In the genomic region with DNA sequence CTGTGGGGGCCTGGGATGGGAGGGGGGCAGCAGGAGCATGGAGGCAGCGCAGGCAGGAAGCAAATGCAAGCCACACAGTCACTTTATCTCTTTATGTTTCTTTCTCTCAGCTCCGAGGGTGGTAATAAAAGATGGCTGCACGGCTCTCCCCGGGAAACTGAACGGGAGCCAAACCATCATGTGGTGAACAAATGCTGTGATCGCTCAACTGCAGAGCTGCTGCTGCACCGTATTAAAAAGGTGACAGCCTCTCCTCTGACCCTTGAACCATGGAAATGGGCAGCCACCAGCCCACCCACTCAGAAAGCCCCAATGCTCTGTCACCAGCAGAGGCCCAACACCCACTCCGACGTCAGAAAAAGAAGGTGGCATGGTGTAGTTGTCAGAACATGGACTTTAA, we compare ENCODE assay signal across 28 cellular contexts.
DNase-seq lines count a peak whose midpoint lies in the region; ATAC-seq and TF ChIP-seq lines count a peak whose summit lies in the region.
"Had no signal": no experiment of that assay in that cellular context is flagged by ENCODE, and none has a peak within 500 bp of the region (broad histone marks: within the 10 kb centered on the region; RNA-seq: fewer than 3 reads in every experiment).

No MANE protein-coding gene starts in this region.

- WGBS in neuronal stem cell (ENCODE audit: extremely low coverage in 2 of 2, insufficient read length in 2 of 2, insufficient replicate concordance in 1 of 2), 2 donors: no CpG with 5 or more reads among the region's 9 CpGs

- H3K9me3 ChIP-seq in Loucy (ENCODE audit: insufficient read depth, low read depth, low read length): no peaks in the 10 kb centered on the region
- peaks cover 0 to 7% of the 10 kb centered on the region in 2 donors for H3K9me3 ChIP-seq in neuronal stem cell (replicated peaks in 1 of 2; ENCODE audit: control insufficient read depth in 2 of 2, insufficient read depth in 1 of 2, low read depth in 1 of 2, low read length in 2 of 2)
- H3K9me3 ChIP-seq in naive thymus-derived CD4-positive, alpha-beta T cell (ENCODE audit: control insufficient read depth in 2 of 3, low read length in 3 of 3): no peaks in the 10 kb centered on the region
- H3K9me3 ChIP-seq: gastrocnemius medialis, neutrophil, prostate gland, upper lobe of right lung had no signal

- H3K27me3 ChIP-seq in Loucy (ENCODE audit: insufficient read depth, low read length, poor library complexity, severe bottlenecking) (no peaks in the 10 kb centered on the region), neuronal stem cell (ENCODE audit: control insufficient read depth in 3 of 3, insufficient read depth in 3 of 3, low read depth in 1 of 3, low read length in 3 of 3) (peaks cover 0 to 3% (median 0%) of the 10 kb centered on the region in 3 experiments)
- H3K27me3 ChIP-seq in naive thymus-derived CD4-positive, alpha-beta T cell (ENCODE audit: control insufficient read depth in 2 of 2, insufficient read depth in 2 of 2, low read length in 2 of 2): no peaks in the 10 kb centered on the region
- H3K27me3 ChIP-seq: gastrocnemius medialis, neutrophil, SJSA1, upper lobe of right lung had no signal

- H3K18ac ChIP-seq in neuronal stem cell (ENCODE audit: low read length): peak overlapping the region; percentile 40

- H3K9me2 ChIP-seq in Loucy (replicated peaks; ENCODE audit: low read depth, low read length): no peaks in the 10 kb centered on the region

- CTCF ChIA-PET in naive thymus-derived CD4-positive, alpha-beta T cell (lab: Charles Lee): no interaction called here

- H3K36me3 Mint-ChIP-seq in naive thymus-derived CD4-positive, alpha-beta T cell: peaks cover 0 to 5% (median 0%) of the 10 kb centered on the region in 5 donors
- H3K36me3 Mint-ChIP-seq: CD8-positive, alpha-beta memory T cell; immature natural killer cell had no signal

- no peaks in the 10 kb centered on the region for H3K4me1 Mint-ChIP-seq in naive thymus-derived CD4-positive, alpha-beta T cell
- H3K4me1 Mint-ChIP-seq: CD8-positive, alpha-beta memory T cell; immature natural killer cell had no signal

- H4K8ac ChIP-seq in neuronal stem cell (ENCODE audit: low read depth, low read length): no peak overlapping the region

- peaks cover 0 to 8% (median 0%) of the 10 kb centered on the region in 5 donors for H3K27me3 Mint-ChIP-seq in naive thymus-derived CD4-positive, alpha-beta T cell

- no peak overlapping the region for H2BK15ac ChIP-seq in neuronal stem cell (ENCODE audit: low read length)

- H2AK5ac ChIP-seq in neuronal stem cell (ENCODE audit: low read depth, low read length): no peak overlapping the region

- no peak overlapping the region for H3K27ac Mint-ChIP-seq in naive thymus-derived CD4-positive, alpha-beta T cell
- H3K27ac Mint-ChIP-seq: activated CD8-positive, alpha-beta T cell treated with anti-CD3 and anti-CD28 coated beads, Interleukin-2, amount 10 ng/mL, durations not matched to agents 7 days and 5 days; CD8-positive, alpha-beta memory T cell; H9; immature natural killer cell had no signal

- no peak overlapping the region for H2BK5ac ChIP-seq in neuronal stem cell (ENCODE audit: low read length)

- H3K36me3 ChIP-seq in Loucy (ENCODE audit: insufficient read depth, low read length) (no peaks in the 10 kb centered on the region), neuronal stem cell (replicated peaks in 1 of 2; ENCODE audit: control insufficient read depth in 2 of 2, insufficient read depth in 2 of 2, low read length in 2 of 2) (no peaks in the 10 kb centered on the region)
- no peaks in the 10 kb centered on the region for H3K36me3 ChIP-seq in naive thymus-derived CD4-positive, alpha-beta T cell (ENCODE audit: control insufficient read depth in 2 of 3, insufficient read depth in 3 of 3, low read length in 3 of 3)
- H3K36me3 ChIP-seq: gastrocnemius medialis, neutrophil, prostate gland, SJSA1, upper lobe of right lung had no signal

- no peaks in the 10 kb centered on the region for H3K79me2 ChIP-seq in Loucy (ENCODE audit: insufficient read depth, low read length)

- no peak overlapping the region for H2BK120ac ChIP-seq in neuronal stem cell (ENCODE audit: low read depth, low read length)

- H3K4me3 Mint-ChIP-seq in naive thymus-derived CD4-positive, alpha-beta T cell: no peak overlapping the region
- H3K4me3 Mint-ChIP-seq: activated CD8-positive, alpha-beta T cell treated with anti-CD3 and anti-CD28 coated beads, Interleukin-2, amount 10 ng/mL, durations not matched to agents 7 days and 5 days; CD8-positive, alpha-beta memory T cell; H9; immature natural killer cell had no signal

- H3K4me1 ChIP-seq in Loucy (ENCODE audit: insufficient read depth, low read length, poor library complexity, severe bottlenecking): no peaks in the 10 kb centered on the region
- H3K4me1 ChIP-seq in neuronal stem cell (ENCODE audit: control insufficient read depth in 2 of 2, insufficient read depth in 1 of 2, low read depth in 1 of 2, low read length in 2 of 2): peaks cover 0 to 7% of the 10 kb centered on the region in 2 donors
- H3K4me1 ChIP-seq in naive thymus-derived CD4-positive, alpha-beta T cell (ENCODE audit: control insufficient read depth in 2 of 2, insufficient read depth in 2 of 2, low read length in 2 of 2): no peaks in the 10 kb centered on the region
- H3K4me1 ChIP-seq: gastrocnemius medialis, prostate gland, SJSA1 had no signal

- H3K23ac ChIP-seq in neuronal stem cell (ENCODE audit: low read depth, low read length, poor library complexity): no peak overlapping the region

- H3K14ac ChIP-seq in neuronal stem cell (ENCODE audit: low read length): no peak overlapping the region

- H2BK12ac ChIP-seq in neuronal stem cell (ENCODE audit: low read length): no peak overlapping the region

- H3K9ac ChIP-seq in Loucy (ENCODE audit: low read depth, low read length, poor library complexity, severe bottlenecking) (no peak overlapping the region), neuronal stem cell (ENCODE audit: low read depth, low read length, poor library complexity) (no peak overlapping the region)

- peaks cover 0 to 19% (median 6%) of the 10 kb centered on the region in 11 donors for H3K9me3 Mint-ChIP-seq in naive thymus-derived CD4-positive, alpha-beta T cell

- H4K91ac ChIP-seq in neuronal stem cell (ENCODE audit: low read depth, low read length, poor library complexity): no peak overlapping the region

- H4K20me1 ChIP-seq in Loucy (ENCODE audit: insufficient read depth, low read length, poor library complexity, severe bottlenecking): no peaks in the 10 kb centered on the region

- no peaks in the 10 kb centered on the region for H3K79me1 ChIP-seq in neuronal stem cell (ENCODE audit: low read depth, low read length)

- H3K27ac ChIP-seq in neuronal stem cell (replicated peaks; ENCODE audit: low read length): no peak overlapping the region
- no peak overlapping the region for H3K27ac ChIP-seq in naive thymus-derived CD4-positive, alpha-beta T cell (ENCODE audit: low read depth, low read length)
- H3K27ac ChIP-seq: gastrocnemius medialis, neutrophil, prostate gland, SJSA1, upper lobe of right lung had no signal

- intact Hi-C loops in naive thymus-derived CD4-positive, alpha-beta T cell (cut with micrococcal nuclease): no loop called here

- H2AFZ ChIP-seq in Loucy (ENCODE audit: low read length) (peak overlapping the region; percentile 26; the same call in 1 of the 2 replicates), neuronal stem cell (ENCODE audit: low read length) (peak overlapping the region; percentile 85)

- POLR2A ChIA-PET in naive thymus-derived CD4-positive, alpha-beta T cell (lab: Charles Lee): no interaction called here

- no peak for ATAC-seq in naive thymus-derived CD4-positive, alpha-beta T cell
- no peak for ATAC-seq in GM18867 (IDR thresholded peaks at IDR 0.05; ENCODE audit: unreplicated experiment)
- ATAC-seq: activated CD8-positive, alpha-beta T cell treated with anti-CD3 and anti-CD28 coated beads, Interleukin-2, amount 10 ng/mL, durations not matched to agents 7 days and 5 days; gastrocnemius medialis; left ventricle myocardium superior; Panc1; upper lobe of right lung had no signal

- H3K4ac ChIP-seq in neuronal stem cell (ENCODE audit: low read length): no peak overlapping the region

- TF ChIP-seq CTCF in Loucy (conservative IDR thresholded peaks at IDR 0.05; ENCODE audit: low read length): no peak

- peak; percentile 21 for DNase-seq in Daoy (ENCODE audit: low read depth)
- DNase-seq in cerebellum (ENCODE audit: low spot score): peak; percentile 27
- DNase-seq in neuronal stem cell (ENCODE audit: low spot score): no peak
- no peak for DNase-seq in naive thymus-derived CD4-positive, alpha-beta T cell
- no peak for DNase-seq in NCI-H187 (lab: John Stamatoyannopoulos, UW)
- no peak for DNase-seq in stimulated activated CD4-positive, alpha-beta T cell treated with anti-CD3 and anti-CD28 coated beads, Interleukin-2, amount 100 ng/mL, for 24 hours
- DNase-seq: activated CD4-positive, CD25-positive, alpha-beta regulatory T cell treated with anti-CD3 and anti-CD28 coated beads, Interleukin-2, amount 50 U/mL, for 72 hours; activated CD8-positive, alpha-beta T cell treated with anti-CD3 and anti-CD28 coated beads, Interleukin-2, amount 10 ng/mL, durations not matched to agents 7 days and 5 days; activated effector memory CD4-positive, alpha-beta T cell treated with anti-CD3 and anti-CD28 coated beads, Interleukin-2, amount 50 U/mL, for 16 hours; activated T-cell treated with anti-CD3 and anti-CD28 coated beads for 4 hours; CD8-positive, alpha-beta memory T cell; DND-41; effector CD8-positive, alpha-beta T cell; gastrocnemius medialis; H9; hippocampal formation; immature natural killer cell; Karpas-422; left ventricle myocardium superior; NCI-H2029 treated with DMSO at 0.1 percent for 48 hours; NCI-H446; upper lobe of right lung had no signal

- no peak overlapping the region for H3K4me3 ChIP-seq in Loucy (ENCODE audit: low read length, poor library complexity, severe bottlenecking)
- no peak overlapping the region for H3K4me3 ChIP-seq in neuronal stem cell (ENCODE audit: low read length in 2 of 2)
- H3K4me3 ChIP-seq in naive thymus-derived CD4-positive, alpha-beta T cell (ENCODE audit: low read length): no peak overlapping the region
- H3K4me3 ChIP-seq: gastrocnemius medialis, prostate gland, SJSA1, upper lobe of right lung had no signal

- no peak overlapping the region for H3K4me2 ChIP-seq in Loucy (ENCODE audit: low read depth, low read length, poor library complexity, severe bottlenecking)
- H3K4me2 ChIP-seq in neuronal stem cell (ENCODE audit: insufficient read depth, low read length, poor library complexity, severe bottlenecking): no peak overlapping the region

- no peaks in the 10 kb centered on the region for H3F3A ChIP-seq in Loucy (ENCODE audit: low read depth)

Comparison
In these comparisons a context has a peak if more than half of its experiments do, and no peak if none do; other contexts are left out.
1. DNase-seq: peak in Daoy (single experiment) and cerebellum (single experiment); none in neuronal stem cell (single experiment), naive thymus-derived CD4-positive, alpha-beta T cell (0 of 9), NCI-H187 (0 of 2) and stimulated activated CD4-positive, alpha-beta T cell treated with anti-CD3 and anti-CD28 coated beads, Interleukin-2, amount 100 ng/mL, for 24 hours (0 of 2).